ENCODE assay signal across 13 cellular contexts in the genomic region with DNA sequence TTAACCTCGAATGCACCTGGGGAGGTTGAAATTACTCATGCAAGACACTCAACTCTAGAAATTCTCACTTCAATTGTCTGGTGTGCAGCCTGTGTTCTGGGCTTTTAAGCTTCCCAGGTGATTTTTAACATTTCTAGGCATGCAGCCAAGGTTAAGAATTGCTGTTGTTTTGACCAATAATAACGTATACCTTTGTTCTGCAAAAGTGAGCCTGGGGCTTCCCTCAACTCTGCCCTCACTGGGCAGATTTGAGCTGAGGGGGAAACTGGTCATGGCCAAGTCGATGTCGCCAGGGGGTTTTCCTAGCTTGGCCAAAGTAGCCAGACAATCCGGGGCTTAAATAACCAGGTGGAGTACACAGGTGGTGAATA. TPM values are rescaled to one million over a fixed set of nuclear protein-coding genes. Genes with fewer than 3 reads are reported as not detected.
A peak's percentile ranks its signal among the peaks of the same experiment; 100 is the strongest.
DNase-seq lines count a peak whose midpoint lies in the region; ATAC-seq and TF ChIP-seq lines count a peak whose summit lies in the region.
"Had no signal": no experiment of that assay in that cellular context is flagged by ENCODE, and none has a peak within 500 bp of the region (broad histone marks: within the 10 kb centered on the region; RNA-seq: fewer than 3 reads in every experiment).

No MANE protein-coding gene starts in this region.

- no peaks in the 10 kb centered on the region for H3K9me2 ChIP-seq in DOHH2 (replicated peaks; ENCODE audit: control insufficient read depth, low read length)

- H3K79me2 ChIP-seq in DOHH2 (ENCODE audit: control insufficient read depth, low read length), result no peaks in the 10 kb centered on the region

- H3K4me3 ChIP-seq in DOHH2 (ENCODE audit: low read length) (no peak overlapping the region), mucosa of descending colon (no peak overlapping the region)

- no peak overlapping the region for H3K27ac ChIP-seq in DOHH2 (ENCODE audit: low read depth, low read length)

- H3K4me1 ChIP-seq in DOHH2 (ENCODE audit: control insufficient read depth, low read length) (peaks cover 21% of the 10 kb centered on the region), mucosa of descending colon (ENCODE audit: low read depth) (no peaks in the 10 kb centered on the region)
- H3K4me1 ChIP-seq: BE2C had no signal

- peak; percentile 96 for ATAC-seq in GM19395 (IDR thresholded peaks at IDR 0.05; ENCODE audit: unreplicated experiment)
- ATAC-seq in HG02973 (IDR thresholded peaks at IDR 0.05; ENCODE audit: unreplicated experiment), result peak; percentile 87
- no peak for ATAC-seq in mucosa of descending colon
- ATAC-seq: T-cell had no signal

- intact Hi-C loops in mucosa of descending colon (cut with DNase I, micrococcal nuclease), result no loop called here

- no peaks in the 10 kb centered on the region for H4K20me1 ChIP-seq in DOHH2 (ENCODE audit: control insufficient read depth, insufficient read depth, low read depth, low read length)

- no peaks in the 10 kb centered on the region for H3F3A ChIP-seq in DOHH2 (ENCODE audit: control insufficient read depth, insufficient read depth)

- TF ChIP-seq CTCF in DOHH2 (IDR thresholded peaks at IDR 0.05; ENCODE audit: low read depth, low read length, poor library complexity, severe bottlenecking) (no peak), mucosa of descending colon (IDR thresholded peaks at IDR 0.05) (no peak)

- H3K36me3 ChIP-seq in DOHH2 (ENCODE audit: control insufficient read depth, low read length) (no peaks in the 10 kb centered on the region), mucosa of descending colon (ENCODE audit: low read depth) (no peaks in the 10 kb centered on the region)
- H3K36me3 ChIP-seq: BE2C had no signal

- H3K9me3 ChIP-seq in DOHH2 (ENCODE audit: control insufficient read depth, insufficient read depth, low read length), result no peaks in the 10 kb centered on the region
- no peaks in the 10 kb centered on the region for H3K9me3 ChIP-seq in mucosa of descending colon
- H3K9me3 ChIP-seq: BE2C had no signal

- peak overlapping the region; percentile 24 for H3K4me2 ChIP-seq in DOHH2 (ENCODE audit: low read length)

- DNase-seq in NCI-H2107 (lab: John Stamatoyannopoulos, UW) (peak; percentile 72), cortex of kidney (lab: John Stamatoyannopoulos, UW) (no peak), mucosa of descending colon (no peak)
- DNase-seq in stimulated activated naive CD4-positive, alpha-beta T cell treated with Interleukin-2 at 50 U/mL for 16 hours (lab: John Stamatoyannopoulos, UW), result no peak
- no peak for DNase-seq in activated effector memory CD4-positive, alpha-beta T cell treated with Interleukin-2 at 50 U/mL for 16 hours
- DNase-seq: BE2C; effector CD4-positive, alpha-beta T cell; retina; T-cell had no signal

- peaks cover 11% of the 10 kb centered on the region; the same call in 1 of the 2 replicates for H3K27me3 ChIP-seq in DOHH2 (ENCODE audit: control insufficient read depth, low read length)
- H3K27me3 ChIP-seq: BE2C had no signal

RNA-seq across cellular contexts. Expression of a gene that starts 0.6 kb away (rescaled TPM):
- total RNA-seq in mucosa of descending colon, result not detected
- total RNA-seq: M059J had no signal

RNA-seq across cellular contexts. Expression of a gene that starts 22.1 kb away (rescaled TPM):
- not detected for total RNA-seq in mucosa of descending colon
- total RNA-seq: M059J had no signal
